8 cellular contexts compared by ENCODE assay signal in the genomic region with DNA sequence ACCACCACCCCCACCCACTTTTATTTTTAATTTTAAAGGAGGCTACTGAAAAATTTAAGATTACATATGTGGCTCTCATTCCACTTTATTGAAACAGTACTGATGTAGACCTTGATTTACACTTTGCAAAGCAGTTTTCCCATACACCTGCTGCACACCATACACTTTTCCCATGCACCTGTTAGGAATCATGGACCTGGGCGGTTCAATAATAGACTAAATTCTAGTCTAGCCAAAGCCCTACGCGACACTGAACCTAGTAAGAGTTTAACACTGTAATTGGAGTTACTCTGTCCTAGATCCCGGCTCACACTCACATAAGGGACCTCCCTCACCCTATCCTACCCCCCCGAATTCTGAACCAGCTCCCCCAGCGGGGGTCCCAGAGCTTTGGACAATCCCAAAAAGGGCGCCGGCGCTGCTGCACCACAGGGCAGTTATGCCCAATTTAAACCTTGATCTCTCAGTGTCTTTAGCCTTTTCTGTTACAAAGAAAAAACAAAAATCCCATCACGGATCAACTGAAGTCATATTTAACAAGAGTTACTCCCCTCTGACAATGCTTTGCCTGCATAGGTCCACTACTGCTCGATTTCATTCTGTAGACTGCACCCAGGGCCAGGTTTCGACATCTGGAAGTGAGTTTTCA. TPM values are rescaled to one million over a fixed set of nuclear protein-coding genes. Genes with fewer than 3 reads are reported as not detected.
DNase-seq lines count a peak whose midpoint lies in the region; TF ChIP-seq lines count a peak whose summit lies in the region.

No MANE protein-coding gene starts in this region.

- no peaks in the 10 kb centered on the region for H3K9me3 Mint-ChIP-seq in chondrocyte (ENCODE audit: low read depth)

- H3K4me1 ChIP-seq in muscle layer of colon (ENCODE audit: insufficient read depth, low read length) = peaks cover 24% of the 10 kb centered on the region

- H3K4me1 Mint-ChIP-seq in chondrocyte (ENCODE audit: low read depth) = peaks cover 31% of the 10 kb centered on the region

- no peaks in the 10 kb centered on the region for H3K36me3 Mint-ChIP-seq in chondrocyte (ENCODE audit: low read depth)

- TF ChIP-seq CTCF in GM12875 (IDR thresholded peaks at IDR 0.05; ENCODE audit: borderline replicate concordance, insufficient read depth, low read depth, low read length) (no peak), NB4 (IDR thresholded peaks at IDR 0.05; ENCODE audit: low read depth, low read length) (no peak), chondrocyte (IDR thresholded peaks at IDR 0.05) (no peak)

- H3K27me3 Mint-ChIP-seq in chondrocyte (ENCODE audit: low read depth) = no peaks in the 10 kb centered on the region

- H3K27me3 ChIP-seq in H7 (ENCODE audit: control insufficient read depth, insufficient read depth, low read length) (peaks cover 6% of the 10 kb centered on the region), muscle layer of colon (ENCODE audit: control insufficient read depth in 1 of 2, insufficient read depth in 2 of 2, low read length in 2 of 2) (no peaks in the 10 kb centered on the region)

- H3K36me3 ChIP-seq in H7 (replicated peaks; ENCODE audit: control insufficient read depth, insufficient read depth, low read length) (no peaks in the 10 kb centered on the region), muscle layer of colon (ENCODE audit: insufficient read depth, low read length) (no peaks in the 10 kb centered on the region)

- peak overlapping the region; percentile 88 for H3K27ac ChIP-seq in muscle layer of colon (ENCODE audit: low read depth, low read length)

- H3K9me3 ChIP-seq in muscle layer of colon (ENCODE audit: low read length) = no peaks in the 10 kb centered on the region

- DNase-seq in H7 (peak; percentile 41), NB4 (ENCODE audit: low read depth) (no peak), chondrocyte (ENCODE audit: low spot score) (no peak), SK-N-DZ (ENCODE audit: low spot score) (no peak), retina (no peak), middle frontal gyrus (ENCODE audit: extremely low spot score, low spot score) (no peak)

- H3K4me3 Mint-ChIP-seq in chondrocyte (ENCODE audit: unreplicated experiment) = peak overlapping the region; percentile 88

- TF ChIP-seq POLR2A in NB4 (IDR thresholded peaks at IDR 0.05; ENCODE audit: extremely low read depth, insufficient read length) = no peak

- H3K4me3 ChIP-seq in GM12875 (ENCODE audit: low read depth, low read length) (peak overlapping the region; percentile 48), H7 (ENCODE audit: insufficient read depth, low read depth, low read length) (peak overlapping the region; percentile 80), NB4 (ENCODE audit: low read depth, low read length) (peak overlapping the region; percentile 65), muscle layer of colon (ENCODE audit: low read depth in 1 of 2, low read length in 2 of 2) (peak overlapping the region; percentile 80 to 96)

- peak overlapping the region; percentile 75 for H3K9ac ChIP-seq in muscle layer of colon (ENCODE audit: low read length)

- H3K27ac Mint-ChIP-seq in chondrocyte (ENCODE audit: unreplicated experiment) = peak overlapping the region; percentile 98

RNA-seq across cellular contexts. Expression of gene GCLC, which starts 2.4 kb away (rescaled TPM):
- total RNA-seq in H7 (2014; rRNA removed; shearing (Covaris generic)) = 37.4 and 39.8 TPM in 2 replicates
- 35.2 to 39.0 TPM (median 37.1 TPM) in 3 replicates for total RNA-seq in chondrocyte
- polyA plus RNA-seq in SK-N-DZ (2014; cell fraction: cytosol; rRNA removed) = 18.3 and 22.7 TPM in 2 replicates
- polyA plus RNA-seq in SK-N-DZ (2014; cell fraction: nucleus; rRNA removed) = 21.0 and 24.6 TPM in 2 replicates
